Comparison of ENCODE assay signal across 20 cellular contexts in genomic region chr20:7790189-7790588, GRCh38.
DNase-seq lines count a peak whose midpoint lies in the region; ATAC-seq, FAIRE-seq and TF ChIP-seq lines count a peak whose summit lies in the region.
"Had no signal": no experiment of that assay in that cellular context is flagged by ENCODE, and none has a peak within 500 bp of the region (broad histone marks: within the 10 kb centered on the region; RNA-seq: fewer than 3 reads in every experiment).

No MANE protein-coding gene starts in this region.

- POLR2A ChIA-PET in HepG2 (lab: Yijun Ruan, JAX), result no interaction called here

- WGBS in HepG2 (ENCODE audit: low lambda C conversion rate), result 0% methylated on average over 2 of the region's 2 CpGs

- H4K20me1 ChIP-seq in keratinocyte (ENCODE audit: control insufficient read depth, extremely low read depth, insufficient read depth, low read length) (no peaks in the 10 kb centered on the region), HepG2 (ENCODE audit: insufficient read depth, low read length) (no peaks in the 10 kb centered on the region)
- H4K20me1 ChIP-seq: BLaER1 had no signal

- CTCF ChIA-PET in HepG2 (lab: Yijun Ruan, JAX; ENCODE audit: low intra/inter-chr PET ratio, low total read pairs), result no interaction called here

- dilution Hi-C loops in keratinocyte (cut with MboI; ENCODE audit: extremely low pct_ligation_motif_present, low sequenced_read_pairs), result no loop called here

- H3K9ac ChIP-seq in keratinocyte (ENCODE audit: control insufficient read depth, extremely low read depth, insufficient read depth, low read length) (no peak overlapping the region), HepG2 (ENCODE audit: insufficient read depth, low read depth, low read length) (no peak overlapping the region)
- H3K9ac ChIP-seq: BLaER1 had no signal

- peak; percentile 17 for DNase-seq in ELR (ENCODE audit: low read depth)
- DNase-seq in NCI-H2029 treated with DMSO at 0.1 percent for 48 hours (lab: John Stamatoyannopoulos, UW), result peak; percentile 59
- peak; percentile 54 for DNase-seq in astrocyte of the spinal cord (ENCODE audit: low read depth, low spot score)
- DNase-seq in keratinocyte (ENCODE audit: low read depth, low spot score), result peak; percentile 11
- no peak for DNase-seq in germinal center (ENCODE audit: low spot score)
- no peak for DNase-seq in HepG2 (ENCODE audit: low spot score)
- DNase-seq in head of caudate nucleus, result no peak
- DNase-seq: activated CD8-positive, alpha-beta memory T cell treated with anti-CD3 and anti-CD28 coated beads, Interleukin-2, amount 10 ng/mL, durations not matched to agents 7 days and 5 days; activated effector memory CD4-positive, alpha-beta T cell treated with Interleukin-2 at 50 U/mL for 16 hours; amniotic stem cell; KBM-7; left ventricle myocardium superior; NCI-H1417 treated with DMSO at 0.1 percent for 48 hours; SHP77; sigmoid colon; stimulated activated CD4-positive, alpha-beta T cell treated with anti-CD3 and anti-CD28 coated beads, Interleukin-4, amount 100 ng/mL, for 1 hour had no signal

- H3K4me3 ChIP-seq in astrocyte of the spinal cord (ENCODE audit: low read depth, low read length) (no peak overlapping the region), keratinocyte (ENCODE audit: control insufficient read depth in 2 of 3, extremely low read depth in 1 of 3, insufficient read depth in 2 of 3, low read depth in 1 of 3, low read length in 3 of 3) (no peak overlapping the region), HepG2 (replicated peaks in 1 of 3; ENCODE audit: insufficient read depth in 1 of 3, low read depth in 2 of 3, low read length in 3 of 3) (no peak overlapping the region)
- H3K4me3 ChIP-seq: BLaER1, sigmoid colon, thoracic aorta had no signal

- FAIRE-seq in keratinocyte (lab: Jason Lieb, UNC), result peak; percentile 81
- no peak for FAIRE-seq in HepG2 (lab: Jason Lieb, UNC)

- TF ChIP-seq EP300 in HepG2 (IDR thresholded peaks at IDR 0.05; ENCODE audit: low read depth in 2 of 2, low read length in 2 of 2), result no peak
- no peak for TF ChIP-seq EP300 in HepG2 (CRISPR knock-in tag; IDR thresholded peaks at IDR 0.05; ENCODE audit: borderline replicate concordance)

- H3K79me2 ChIP-seq in keratinocyte (ENCODE audit: control insufficient read depth, insufficient read depth, low read length) (no peaks in the 10 kb centered on the region), HepG2 (ENCODE audit: insufficient read depth, low read length) (no peaks in the 10 kb centered on the region)

- H3K36me3 ChIP-seq in keratinocyte (ENCODE audit: control insufficient read depth in 2 of 2, extremely low read depth in 1 of 2, insufficient read depth in 2 of 2, low read length in 2 of 2) (no peaks in the 10 kb centered on the region), HepG2 (replicated peaks in 1 of 2; ENCODE audit: control insufficient read depth in 1 of 2, insufficient read depth in 2 of 2, low read length in 2 of 2) (no peaks in the 10 kb centered on the region)
- H3K36me3 ChIP-seq: BLaER1, sigmoid colon, thoracic aorta had no signal

- no peaks in the 10 kb centered on the region for H3K27me3 ChIP-seq in keratinocyte (ENCODE audit: control insufficient read depth, extremely low read depth, insufficient read depth, low read length)
- no peaks in the 10 kb centered on the region for H3K27me3 ChIP-seq in HepG2 (ENCODE audit: control insufficient read depth in 1 of 2, insufficient read depth in 2 of 2, low read length in 2 of 2)
- H3K27me3 ChIP-seq: BLaER1, sigmoid colon had no signal

- H3K27ac ChIP-seq in keratinocyte (ENCODE audit: control insufficient read depth, insufficient read depth, low read length) (no peak overlapping the region), HepG2 (ENCODE audit: extremely low read length, insufficient read depth, low read length) (no peak overlapping the region)
- H3K27ac ChIP-seq: BLaER1, sigmoid colon, thoracic aorta had no signal

- ATAC-seq in HepG2, result no peak
- no peak for ATAC-seq in HG02610 (IDR thresholded peaks at IDR 0.05; ENCODE audit: unreplicated experiment)
- ATAC-seq: activated CD4-positive, CD25-positive, alpha-beta regulatory T cell treated with anti-CD3 and anti-CD28 coated beads, Interleukin-2, amount 50 U/mL, for 24 hours; activated CD8-positive, alpha-beta memory T cell treated with anti-CD3 and anti-CD28 coated beads, Interleukin-2, amount 10 ng/mL, durations not matched to agents 7 days and 5 days; left ventricle myocardium superior had no signal

- no peak for TF ChIP-seq POLR2A in HepG2 (IDR thresholded peaks at IDR 0.05; ENCODE audit: insufficient read depth in 1 of 2, low read depth in 2 of 2, low read length in 2 of 2)

- no peaks in the 10 kb centered on the region for H3K4me1 ChIP-seq in keratinocyte (ENCODE audit: control insufficient read depth, extremely low read depth, insufficient read depth, low read length)
- no peaks in the 10 kb centered on the region for H3K4me1 ChIP-seq in HepG2 (ENCODE audit: insufficient read depth, low read length)
- H3K4me1 ChIP-seq: BLaER1, sigmoid colon had no signal

- no TSS peak for BruUV-seq in HepG2 (replicated peaks; lab: Mats Ljungman, UMichigan)

- intact Hi-C loops in HepG2 (cut with micrococcal nuclease; ENCODE audit: unreplicated experiment) (no loop called here), head of caudate nucleus (cut with DNase I) (no loop called here)

- no peaks in the 10 kb centered on the region for H3K9me1 ChIP-seq in keratinocyte (ENCODE audit: control insufficient read depth, extremely low read depth, insufficient read depth, low read length)

- H3K9me3 ChIP-seq in keratinocyte (ENCODE audit: control insufficient read depth, low read depth, low read length) (no peaks in the 10 kb centered on the region), HepG2 (ENCODE audit: low read length) (no peaks in the 10 kb centered on the region)
- H3K9me3 ChIP-seq: BLaER1, sigmoid colon, thoracic aorta had no signal

- no peak for TF ChIP-seq RAD21 in HepG2 (CRISPR knock-in tag; IDR thresholded peaks at IDR 0.05)

- H3K4me2 ChIP-seq in keratinocyte (ENCODE audit: control insufficient read depth, extremely low read depth, insufficient read depth, low read depth, low read length) (no peak overlapping the region), HepG2 (ENCODE audit: low read depth, low read length) (no peak overlapping the region)
- H3K4me2 ChIP-seq: BLaER1 had no signal

- H2AFZ ChIP-seq in keratinocyte (ENCODE audit: control insufficient read depth, low read length) (no peak overlapping the region), HepG2 (ENCODE audit: low read length) (no peak overlapping the region)

- in situ Hi-C loops in astrocyte of the spinal cord (cut with HindIII; ENCODE audit: low sequenced_read_pairs) (no loop called here), HepG2 (cut with HindIII; ENCODE audit: extremely low pct_ligation_motif_present, low pct_unique_long_range_greater_than_20kb) (no loop called here)

- TF ChIP-seq CTCF in astrocyte of the spinal cord (IDR thresholded peaks at IDR 0.05; ENCODE audit: low read depth, low read length), result no peak
- no peak for TF ChIP-seq CTCF in keratinocyte (optimal IDR thresholded peaks at IDR 0.05 in 1 of 3, IDR thresholded peaks at IDR 0.05 in 1 of 3, conservative IDR thresholded peaks at IDR 0.05 in 1 of 3; ENCODE audit: extremely low read depth in 1 of 3, insufficient read depth in 2 of 3, low read length in 3 of 3)
- TF ChIP-seq CTCF in HepG2 (CRISPR knock-in tag; IDR thresholded peaks at IDR 0.05), result no peak

TF ChIP-seq in HepG2, 621 proteins besides CTCF, POLR2A, EP300 and RAD21:
- TF ChIP-seq HOXA3 (CRISPR knock-in tag; IDR thresholded peaks at IDR 0.05), result no peak
- TF ChIP-seq ARNT2 (CRISPR knock-in tag; IDR thresholded peaks at IDR 0.05; ENCODE audit: low read depth), result no peak
- TF ChIP-seq TRAFD1 (CRISPR knock-in tag; IDR thresholded peaks at IDR 0.05; ENCODE audit: borderline replicate concordance), result no peak
- TF ChIP-seq ONECUT2 (CRISPR knock-in tag; IDR thresholded peaks at IDR 0.05), result no peak
- TF ChIP-seq GMEB1 (CRISPR knock-in tag; IDR thresholded peaks at IDR 0.05; ENCODE audit: borderline replicate concordance), result no peak
- no peak for TF ChIP-seq ZMYM2 (CRISPR knock-in tag; IDR thresholded peaks at IDR 0.05)
- no peak for TF ChIP-seq ZBTB1 (CRISPR knock-in tag; IDR thresholded peaks at IDR 0.05; ENCODE audit: borderline replicate concordance)
- no peak for TF ChIP-seq ZNF232 (CRISPR knock-in tag; IDR thresholded peaks at IDR 0.05; ENCODE audit: borderline replicate concordance)
- no peak for TF ChIP-seq MIXL1 (CRISPR knock-in tag; IDR thresholded peaks at IDR 0.05)
- no peak for TF ChIP-seq SOX5 (CRISPR knock-in tag; IDR thresholded peaks at IDR 0.05; ENCODE audit: borderline replicate concordance)
- no peak for TF ChIP-seq BRD4 (CRISPR knock-in tag; IDR thresholded peaks at IDR 0.05)

Comparison
In these comparisons a context has a peak if more than half of its experiments do, and no peak if none do; other contexts are left out.
1. DNase-seq: peak in ELR (single experiment), NCI-H2029 treated with DMSO at 0.1 percent for 48 hours (single experiment), astrocyte of the spinal cord (single experiment) and keratinocyte (single experiment); none in germinal center (single experiment), HepG2 (single experiment) and head of caudate nucleus (0 of 42).